8 cellular contexts compared by ENCODE assay signal in genomic region chr11:64675417-64676252, GRCh38. TPM values are rescaled to one million over a fixed set of nuclear protein-coding genes. Genes with fewer than 3 reads are reported as not detected.
DNase-seq lines count a peak whose midpoint lies in the region; ATAC-seq and TF ChIP-seq lines count a peak whose summit lies in the region.

No MANE protein-coding gene starts in this region.

- H3K27me3 ChIP-seq in cardiac muscle cell (no peaks in the 10 kb centered on the region), esophagus muscularis mucosa (peaks cover 0 to 54% (median 0%) of the 10 kb centered on the region in 4 donors)

- no peaks in the 10 kb centered on the region for H3K36me3 Mint-ChIP-seq in stimulated activated effector memory CD8-positive, alpha-beta T cell treated with anti-CD3 and anti-CD28 coated beads, Interleukin-12 subunit alpha, Interleukin-12 subunit beta, amount 100 ng/mL, for 72 hours
- H3K36me3 Mint-ChIP-seq in effector memory CD8-positive, alpha-beta T cell (ENCODE audit: insufficient read depth) = no peaks in the 10 kb centered on the region

- H3K4me1 ChIP-seq in cardiac muscle cell (ENCODE audit: low read depth) (no peaks in the 10 kb centered on the region), esophagus muscularis mucosa (peaks cover 10 to 13% (median 12%) of the 10 kb centered on the region in 4 donors)

- H3K36me3 ChIP-seq in cardiac muscle cell (no peaks in the 10 kb centered on the region), esophagus muscularis mucosa (no peaks in the 10 kb centered on the region)

- H3K27ac ChIP-seq in cardiac muscle cell (no peak overlapping the region), esophagus muscularis mucosa (replicated peaks in 1 of 4) (no peak overlapping the region)

- intact Hi-C loops in esophagus muscularis mucosa (cut with DNase I) = no loop called here

- no peaks in the 10 kb centered on the region for H3K9me3 Mint-ChIP-seq in stimulated activated effector memory CD8-positive, alpha-beta T cell treated with anti-CD3 and anti-CD28 coated beads, Interleukin-12 subunit alpha, Interleukin-12 subunit beta, amount 100 ng/mL, for 72 hours
- H3K9me3 Mint-ChIP-seq in effector memory CD8-positive, alpha-beta T cell = no peaks in the 10 kb centered on the region

- H3K4me3 Mint-ChIP-seq in stimulated activated effector memory CD8-positive, alpha-beta T cell treated with anti-CD3 and anti-CD28 coated beads, Interleukin-12 subunit alpha, Interleukin-12 subunit beta, amount 100 ng/mL, for 72 hours = no peak overlapping the region
- H3K4me3 Mint-ChIP-seq in effector memory CD8-positive, alpha-beta T cell = no peak overlapping the region

- H3K9me3 ChIP-seq in cardiac muscle cell (ENCODE audit: low read depth) = no peaks in the 10 kb centered on the region
- H3K9me3 ChIP-seq in esophagus muscularis mucosa = no peaks in the 10 kb centered on the region

- no peak overlapping the region for H3K27ac Mint-ChIP-seq in stimulated activated effector memory CD8-positive, alpha-beta T cell treated with anti-CD3 and anti-CD28 coated beads, Interleukin-12 subunit alpha, Interleukin-12 subunit beta, amount 100 ng/mL, for 72 hours
- no peak overlapping the region for H3K27ac Mint-ChIP-seq in effector memory CD8-positive, alpha-beta T cell

- no peak for TF ChIP-seq CTCF in cardiac muscle cell (IDR thresholded peaks at IDR 0.05; ENCODE audit: low read depth, low read length)
- no peak for TF ChIP-seq CTCF in esophagus muscularis mucosa (IDR thresholded peaks at IDR 0.05)

- ATAC-seq in GM18861 (IDR thresholded peaks at IDR 0.05; ENCODE audit: unreplicated experiment) = peak; percentile 42
- peak; percentile 44 for ATAC-seq in stimulated activated effector memory CD8-positive, alpha-beta T cell treated with anti-CD3 and anti-CD28 coated beads, Interleukin-12 subunit alpha, Interleukin-12 subunit beta, amount 100 ng/mL, for 72 hours
- ATAC-seq in effector memory CD8-positive, alpha-beta T cell (replicated peaks) = no peak

- H3K4me3 ChIP-seq in cardiac muscle cell (no peak overlapping the region), esophagus muscularis mucosa (no peak overlapping the region)

- TF ChIP-seq EP300 in esophagus muscularis mucosa (IDR thresholded peaks at IDR 0.05) = no peak

- peaks cover 6% of the 10 kb centered on the region for H3K4me1 Mint-ChIP-seq in stimulated activated effector memory CD8-positive, alpha-beta T cell treated with anti-CD3 and anti-CD28 coated beads, Interleukin-12 subunit alpha, Interleukin-12 subunit beta, amount 100 ng/mL, for 72 hours
- no peaks in the 10 kb centered on the region for H3K4me1 Mint-ChIP-seq in effector memory CD8-positive, alpha-beta T cell (ENCODE audit: low read depth in 2 of 2)

- TF ChIP-seq POLR2A in esophagus muscularis mucosa (IDR thresholded peaks at IDR 0.05; ENCODE audit: low read depth) = no peak

- 55% methylated on average over 16 of the region's 20 CpGs for WGBS in esophagus muscularis mucosa

- peak; percentile 65 for DNase-seq in SK-MEL-5 (ENCODE audit: low read depth, low spot score)
- DNase-seq in cardiac muscle cell (ENCODE audit: low read depth in 1 of 2, low spot score in 1 of 2) = peak; percentile 23 to 92
- DNase-seq in stimulated activated effector memory CD8-positive, alpha-beta T cell treated with anti-CD3 and anti-CD28 coated beads, Interleukin-12 subunit alpha, Interleukin-12 subunit beta, amount 100 ng/mL, for 72 hours (ENCODE audit: low spot score in 2 of 2) = no peak
- no peak for DNase-seq in activated CD4-positive, alpha-beta T cell treated with anti-CD3 and anti-CD28 coated beads, Interleukin-2, amount 50 U/mL, for 48 hours
- DNase-seq in esophagus muscularis mucosa (ENCODE audit: extremely low spot score) = no peak
- no peak for DNase-seq in SIG-M5 (lab: John Stamatoyannopoulos, UW)
- no peak for DNase-seq in effector memory CD8-positive, alpha-beta T cell

- H3K27me3 Mint-ChIP-seq in effector memory CD8-positive, alpha-beta T cell = peaks cover 50 to 87% of the 10 kb centered on the region in 2 donors

- in situ Hi-C loops in SK-MEL-5 (cut with HindIII; ENCODE audit: low pct_unique_long_range_greater_than_20kb, low sequenced_read_pairs) = no loop called here

RNA-seq across cellular contexts. Expression of gene NRXN2, which starts 47.4 kb away (rescaled TPM):
- total RNA-seq in SK-MEL-5 (2014; rRNA removed; shearing (Covaris generic)) = 0.43 and 0.77 TPM in 2 replicates
- polyA plus RNA-seq in SK-MEL-5 (2015; cell fraction: cytosol; rRNA removed) = 0.11 and 1.0 TPM in 2 replicates
- polyA plus RNA-seq in SK-MEL-5 (2015; cell fraction: nucleus; rRNA removed) = 0.38 and 0.42 TPM in 2 replicates
- 1.2 and 1.4 TPM in 2 replicates for total RNA-seq in cardiac muscle cell
- 0.65 and 1.3 TPM in 2 replicates for polyA plus RNA-seq in cardiac muscle cell
- 10 to 100 TPM in 1 of 4 donors, 1 to 10 TPM in 3; 2.1 to 12.9 (median 4.3) TPM for total RNA-seq in esophagus muscularis mucosa

Comparison
In these comparisons a context has a peak if more than half of its experiments do, and no peak if none do; other contexts are left out.
1. DNase-seq: peak in SK-MEL-5 (single experiment) and cardiac muscle cell (2 of 2); none in stimulated activated effector memory CD8-positive, alpha-beta T cell treated with anti-CD3 and anti-CD28 coated beads, Interleukin-12 subunit alpha, Interleukin-12 subunit beta, amount 100 ng/mL, for 72 hours (0 of 2), activated CD4-positive, alpha-beta T cell treated with anti-CD3 and anti-CD28 coated beads, Interleukin-2, amount 50 U/mL, for 48 hours (0 of 2), esophagus muscularis mucosa (single experiment), SIG-M5 (single experiment) and effector memory CD8-positive, alpha-beta T cell (0 of 3).